In the genomic region with DNA sequence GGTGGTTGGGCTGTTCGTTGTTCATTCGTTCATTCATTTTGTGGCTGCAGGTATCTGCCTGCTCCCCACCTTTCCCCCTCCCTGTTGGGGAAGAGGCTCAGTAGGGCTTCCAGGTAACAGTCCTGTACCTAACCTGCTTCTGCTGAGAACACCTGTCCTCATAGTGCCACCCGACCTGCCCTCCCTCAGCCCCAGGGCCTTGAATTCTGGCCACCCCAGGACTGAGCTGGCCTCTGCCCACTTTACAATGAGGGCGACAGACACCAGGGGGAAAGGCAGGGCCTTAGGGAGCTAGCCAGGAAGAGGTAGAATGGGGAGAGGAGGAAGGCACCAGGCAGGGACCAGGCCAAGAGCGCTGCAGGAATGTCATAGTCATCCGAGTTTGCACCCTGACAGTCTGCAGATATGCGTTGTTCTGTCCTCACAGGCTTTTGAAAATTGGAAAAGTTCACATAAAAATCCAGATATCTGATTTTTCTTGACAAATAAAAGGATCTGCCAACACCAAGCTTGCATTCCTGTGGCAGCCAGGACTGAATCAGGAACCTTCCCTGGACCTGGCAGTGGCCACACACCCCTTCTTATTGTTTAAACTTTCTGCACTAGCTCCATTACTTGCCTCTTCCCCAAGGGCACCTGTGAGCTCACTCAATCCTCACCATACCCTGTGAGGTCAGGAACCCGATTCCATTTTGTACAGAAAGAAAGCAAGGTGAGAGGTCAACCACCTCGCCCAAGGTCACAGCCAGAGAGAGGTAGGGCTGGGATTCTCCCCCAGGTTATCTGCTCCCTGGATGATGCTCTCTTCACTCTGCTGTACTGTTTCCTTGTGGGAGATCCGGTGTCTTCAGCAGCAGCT, we compare ENCODE assay signal across 10 cellular contexts. TPM values are rescaled to one million over a fixed set of nuclear protein-coding genes. Genes with fewer than 3 reads are reported as not detected.
DNase-seq lines count a peak whose midpoint lies in the region; ATAC-seq and TF ChIP-seq lines count a peak whose summit lies in the region.
"Had no signal": no experiment of that assay in that cellular context is flagged by ENCODE, and none has a peak within 500 bp of the region (broad histone marks: within the 10 kb centered on the region; RNA-seq: fewer than 3 reads in every experiment).

No MANE protein-coding gene starts in this region.

- no peaks in the 10 kb centered on the region for H3K4me1 ChIP-seq in effector memory CD4-positive, alpha-beta T cell (ENCODE audit: control insufficient read depth, insufficient read depth, low read length, poor library complexity, severe bottlenecking)
- H3K4me1 ChIP-seq in muscle layer of duodenum (ENCODE audit: control insufficient read depth in 1 of 2, insufficient read depth in 2 of 2, low read length in 2 of 2) (peaks cover 0 to 17% of the 10 kb centered on the region in 2 donors), transverse colon (peaks cover 0 to 20% (median 8%) of the 10 kb centered on the region in 4 donors)

- no peak for ATAC-seq in GM21528 (IDR thresholded peaks at IDR 0.05; ENCODE audit: low FRiP score, unreplicated experiment)

- H3K4me1 Mint-ChIP-seq in activated naive CD4-positive, alpha-beta T cell treated with anti-CD3 and anti-CD28 coated beads, Interleukin-2, amount 50 U/mL, for 24 hours: peaks cover 17% of the 10 kb centered on the region

- TF ChIP-seq EP300 in transverse colon (IDR thresholded peaks at IDR 0.05; ENCODE audit: low read depth): no peak

- DNase-seq in activated naive CD4-positive, alpha-beta T cell (lab: John Stamatoyannopoulos, UW): no peak
- no peak for DNase-seq in effector memory CD4-positive, alpha-beta T cell
- DNase-seq in transverse colon (no peak), EL (no peak), retina (no peak)

- no peaks in the 10 kb centered on the region for H3K36me3 ChIP-seq in effector memory CD4-positive, alpha-beta T cell (ENCODE audit: control insufficient read depth, insufficient read depth, low read length)
- H3K36me3 ChIP-seq in muscle layer of duodenum (ENCODE audit: control insufficient read depth in 1 of 2, insufficient read depth in 2 of 2, low read length in 2 of 2) (no peaks in the 10 kb centered on the region), transverse colon (no peaks in the 10 kb centered on the region)
- H3K36me3 ChIP-seq: BLaER1, neutrophil had no signal

- no peak overlapping the region for H3K27ac ChIP-seq in effector memory CD4-positive, alpha-beta T cell (ENCODE audit: insufficient read depth, low read length, poor library complexity, severe bottlenecking)
- peak overlapping the region; percentile 73 for H3K27ac ChIP-seq in muscle layer of duodenum (ENCODE audit: low read length)
- peak overlapping the region; percentile 70 to 81 (median 74) for H3K27ac ChIP-seq in transverse colon
- H3K27ac ChIP-seq: BLaER1, neutrophil had no signal

- H3K27me3 ChIP-seq in effector memory CD4-positive, alpha-beta T cell (replicated peaks; ENCODE audit: control insufficient read depth, insufficient read depth, low read length, poor library complexity, severe bottlenecking): no peaks in the 10 kb centered on the region
- H3K27me3 ChIP-seq in muscle layer of duodenum (ENCODE audit: low read depth, low read length) (no peaks in the 10 kb centered on the region), transverse colon (no peaks in the 10 kb centered on the region)
- H3K27me3 ChIP-seq: BLaER1 had no signal

- peak overlapping the region; percentile 36 for H3K4me3 Mint-ChIP-seq in activated naive CD4-positive, alpha-beta T cell treated with anti-CD3 and anti-CD28 coated beads, Interleukin-2, amount 50 U/mL, for 24 hours

- no peaks in the 10 kb centered on the region for H3K9me3 ChIP-seq in effector memory CD4-positive, alpha-beta T cell (ENCODE audit: control insufficient read depth, low read length)
- H3K9me3 ChIP-seq in muscle layer of duodenum (ENCODE audit: control insufficient read depth in 1 of 2, low read length in 2 of 2) (no peaks in the 10 kb centered on the region), transverse colon (no peaks in the 10 kb centered on the region)
- H3K9me3 ChIP-seq: BLaER1, neutrophil had no signal

- no peak for TF ChIP-seq CTCF in transverse colon (IDR thresholded peaks at IDR 0.05)

- H3K27me3 Mint-ChIP-seq in activated naive CD4-positive, alpha-beta T cell treated with anti-CD3 and anti-CD28 coated beads, Interleukin-2, amount 50 U/mL, for 24 hours: no peaks in the 10 kb centered on the region

- intact Hi-C loops in transverse colon (cut with DNase I; ENCODE audit: low total_unique reads): no loop called here

- peak overlapping the region; percentile 48 for H3K4me3 ChIP-seq in effector memory CD4-positive, alpha-beta T cell (ENCODE audit: insufficient read depth, low read depth, low read length, poor library complexity, severe bottlenecking)
- peak overlapping the region in 1 of 2 donors; percentile 57 for H3K4me3 ChIP-seq in muscle layer of duodenum (ENCODE audit: low read depth in 1 of 2, low read length in 2 of 2)
- H3K4me3 ChIP-seq in transverse colon: peak overlapping the region in 3 of 4 donors; percentile 39 to 44 (median 42)
- H3K4me3 ChIP-seq: BLaER1 had no signal

- 91 to 94% methylated on average over 3 to 10 of the region's 10 CpGs for WGBS in transverse colon (ENCODE audit: low coverage in 1 of 2), 2 donors

- no peaks in the 10 kb centered on the region for H3K9me3 Mint-ChIP-seq in activated naive CD4-positive, alpha-beta T cell treated with anti-CD3 and anti-CD28 coated beads, Interleukin-2, amount 50 U/mL, for 24 hours

- H3K27ac Mint-ChIP-seq in activated naive CD4-positive, alpha-beta T cell treated with anti-CD3 and anti-CD28 coated beads, Interleukin-2, amount 50 U/mL, for 24 hours: no peak overlapping the region

- no peak for TF ChIP-seq POLR2A in transverse colon (IDR thresholded peaks at IDR 0.05)

- in situ Hi-C loops in transverse colon (cut with MboI; ENCODE audit: low pct_ligation_motif_present in 1 of 4, low pct_unique_long_range_greater_than_20kb in 1 of 4, low sequenced_read_pairs in 3 of 4): loop anchor here in 2 of 4 donors (25.0 kb wide), 2 partner anchors 701 to 726 kb away; no protein-coding TSS in a partner anchor

- no peaks in the 10 kb centered on the region for H3K36me3 Mint-ChIP-seq in activated naive CD4-positive, alpha-beta T cell treated with anti-CD3 and anti-CD28 coated beads, Interleukin-2, amount 50 U/mL, for 24 hours

RNA-seq across cellular contexts. Expression of a gene that starts 35.3 kb away (rescaled TPM):
- total RNA-seq in transverse colon: 10 to 100 TPM in 3 of 4 donors, 1 to 10 TPM in 1; 7.2 to 89.4 (median 45.7) TPM
